Comparison of ENCODE assay signal across 20 cellular contexts in genomic region chr2:238388794-238389193, GRCh38.
"Had no signal": no experiment of that assay in that cellular context is flagged by ENCODE, and none has a peak within 500 bp of the region (broad histone marks: within the 10 kb centered on the region; RNA-seq: fewer than 3 reads in every experiment).

No MANE protein-coding gene starts in this region.

- H3K36me3 Mint-ChIP-seq: activated naive CD4-positive, alpha-beta T cell treated with anti-CD3 and anti-CD28 coated beads, Interleukin-2, amount 50 U/mL, for 24 hours had no signal

- H3K4me3 ChIP-seq: hepatocyte, lung, sigmoid colon had no signal

- H3K36me3 ChIP-seq: sigmoid colon had no signal

- DNase-seq: activated CD4-positive, alpha-beta T cell treated with anti-CD3 and anti-CD28 coated beads, Interleukin-2, amount 50 U/mL, for 4 hours; activated effector memory CD4-positive, alpha-beta T cell treated with Interleukin-2 at 50 U/mL for 16 hours; activated T-cell treated with anti-CD3 and anti-CD28 coated beads, Interleukin-2, amount 50 U/mL, for 24 hours; dermis blood vessel endothelial cell; endodermal cell; erythroblast; kidney glomerular epithelial cell; midbrain; naive B cell; posterior cingulate gyrus; sigmoid colon; stimulated activated CD4-positive, alpha-beta T cell treated with anti-CD3 and anti-CD28 coated beads, Interleukin-2, amount 100 ng/mL, for 48 hours; stimulated activated naive CD4-positive, alpha-beta T cell treated with Interleukin-2 at 50 U/mL for 16 hours; T-helper 2 cell had no signal

- H3K27ac ChIP-seq: hepatocyte had no signal

- H3K9me3 Mint-ChIP-seq: activated naive CD4-positive, alpha-beta T cell treated with anti-CD3 and anti-CD28 coated beads, Interleukin-2, amount 50 U/mL, for 24 hours; activated T-cell treated with anti-CD3 and anti-CD28 coated beads, Interleukin-2, amount 50 U/mL, for 24 hours; central memory CD8-positive, alpha-beta T cell; naive B cell had no signal

- H3K9me3 ChIP-seq: sigmoid colon had no signal

- H3K4me1 Mint-ChIP-seq: activated naive CD4-positive, alpha-beta T cell treated with anti-CD3 and anti-CD28 coated beads, Interleukin-2, amount 50 U/mL, for 24 hours; central memory CD8-positive, alpha-beta T cell; endodermal cell; naive B cell had no signal

- H3K27me3 Mint-ChIP-seq: activated naive CD4-positive, alpha-beta T cell treated with anti-CD3 and anti-CD28 coated beads, Interleukin-2, amount 50 U/mL, for 24 hours; activated T-cell treated with anti-CD3 and anti-CD28 coated beads, Interleukin-2, amount 50 U/mL, for 24 hours; brain; central memory CD8-positive, alpha-beta T cell; naive B cell had no signal

- H3K4me3 Mint-ChIP-seq: activated naive CD4-positive, alpha-beta T cell treated with anti-CD3 and anti-CD28 coated beads, Interleukin-2, amount 50 U/mL, for 24 hours; activated T-cell treated with anti-CD3 and anti-CD28 coated beads, Interleukin-2, amount 50 U/mL, for 24 hours; brain; central memory CD8-positive, alpha-beta T cell; endodermal cell; naive B cell had no signal

- ATAC-seq: activated CD4-positive, CD25-positive, alpha-beta regulatory T cell treated with anti-CD3 and anti-CD28 coated beads, Interleukin-2, amount 50 U/mL, for 24 hours had no signal

- H3K27ac Mint-ChIP-seq: activated naive CD4-positive, alpha-beta T cell treated with anti-CD3 and anti-CD28 coated beads, Interleukin-2, amount 50 U/mL, for 24 hours; activated T-cell treated with anti-CD3 and anti-CD28 coated beads, Interleukin-2, amount 50 U/mL, for 24 hours; brain; endodermal cell; naive B cell had no signal
